Comparison of ENCODE assay signal across 9 cellular contexts in the genomic region with DNA sequence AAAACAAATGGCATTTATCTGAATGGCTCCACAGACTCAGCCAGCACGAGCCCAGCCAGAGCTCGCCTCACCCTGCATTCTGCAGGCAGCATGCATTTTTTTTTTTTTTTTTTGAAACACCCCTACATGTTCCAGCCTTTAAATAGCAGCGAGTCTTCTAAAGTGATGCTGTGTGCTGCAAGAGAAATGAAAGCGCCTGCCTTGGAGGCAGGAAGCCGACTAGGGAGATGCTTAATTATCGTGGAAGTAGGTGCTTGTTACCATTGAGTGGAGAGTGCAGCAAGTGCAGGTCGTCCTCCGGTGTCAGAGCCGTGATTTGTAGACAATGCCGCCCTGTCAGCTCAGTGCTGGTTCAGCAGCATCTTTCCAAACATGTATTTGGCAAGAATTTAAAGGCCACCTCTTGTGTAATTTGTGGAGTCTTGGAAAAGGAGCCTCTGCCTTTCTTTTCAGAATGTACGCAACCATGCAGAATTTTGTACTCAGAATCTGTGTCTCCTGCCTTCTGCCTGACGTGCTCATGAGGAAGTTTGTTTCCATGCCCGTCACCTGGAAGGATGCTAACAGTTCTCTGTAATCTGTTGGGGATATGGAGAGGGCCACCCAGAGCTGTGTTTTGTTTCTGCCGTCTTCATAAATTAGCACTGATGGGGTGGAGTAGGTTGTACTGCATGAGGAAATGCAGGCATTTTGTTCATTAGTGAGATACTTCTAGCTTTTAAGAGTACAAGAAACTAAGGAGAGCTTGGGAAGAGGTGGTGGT.
DNase-seq lines count a peak whose midpoint lies in the region.
"Had no signal": no experiment of that assay in that cellular context is flagged by ENCODE, and none has a peak within 500 bp of the region (broad histone marks: within the 10 kb centered on the region; RNA-seq: fewer than 3 reads in every experiment).

No MANE protein-coding gene starts in this region.

- H3K27me3 ChIP-seq in HAP-1 (ENCODE audit: low read depth) = no peaks in the 10 kb centered on the region
- no peaks in the 10 kb centered on the region for H3K27me3 ChIP-seq in subcutaneous abdominal adipose tissue (ENCODE audit: control insufficient read depth in 5 of 5, insufficient read depth in 4 of 5, low read length in 5 of 5)

- H3K27ac ChIP-seq in angular gyrus (ENCODE audit: low read depth, low read length) (peak overlapping the region; percentile 60), subcutaneous abdominal adipose tissue (ENCODE audit: low read depth, low read length) (no peak overlapping the region)

- in situ Hi-C loops in HAP-1 (cut with MboI; ENCODE audit: low sequenced_read_pairs) = no loop called here

- H3K4me1 ChIP-seq in HAP-1 (peaks cover 22% of the 10 kb centered on the region), subcutaneous abdominal adipose tissue (ENCODE audit: control insufficient read depth in 5 of 5, insufficient read depth in 5 of 5, low read length in 5 of 5) (peaks cover 0 to 9% (median 7%) of the 10 kb centered on the region in 5 donors)

- H3K9me3 ChIP-seq in HAP-1 = no peaks in the 10 kb centered on the region
- H3K9me3 ChIP-seq in subcutaneous abdominal adipose tissue (ENCODE audit: control insufficient read depth in 5 of 5, low read length in 5 of 5) = no peaks in the 10 kb centered on the region

- peak; percentile 26 to 52 for DNase-seq in HAP-1 (ENCODE audit: low spot score in 2 of 2)
- DNase-seq in inferior parietal cortex (ENCODE audit: extremely low spot score) = peak; percentile 61
- no peak for DNase-seq in NOMO-1 (lab: John Stamatoyannopoulos, UW; ENCODE audit: unreplicated experiment in 2 of 2)
- no peak for DNase-seq in NCI-H345 (lab: John Stamatoyannopoulos, UW)
- DNase-seq in NCI-H524 treated with DMSO at 0.1 percent for 48 hours (lab: John Stamatoyannopoulos, UW) = no peak
- DNase-seq in SW 1271 (lab: John Stamatoyannopoulos, UW) = no peak
- DNase-seq: Karpas-422 had no signal

- H3K36me3 ChIP-seq in HAP-1 (replicated peaks) (no peaks in the 10 kb centered on the region), subcutaneous abdominal adipose tissue (ENCODE audit: control insufficient read depth in 5 of 5, insufficient read depth in 5 of 5, low read length in 5 of 5) (no peaks in the 10 kb centered on the region)

- H3K9ac ChIP-seq in subcutaneous abdominal adipose tissue (ENCODE audit: low read length in 5 of 5) = peak overlapping the region in 2 of 5 donors; percentile 49

- H3K4me3 ChIP-seq in HAP-1 (no peak overlapping the region), subcutaneous abdominal adipose tissue (ENCODE audit: low read depth in 1 of 5, low read length in 5 of 5) (peak overlapping the region in 4 of 5 donors; percentile 39 to 61 (median 50))

Comparison
In these comparisons a context has a peak if more than half of its experiments do, and no peak if none do; other contexts are left out.
1. DNase-seq: peak in HAP-1 (2 of 2) and inferior parietal cortex (single experiment); none in NOMO-1 (0 of 2), NCI-H345 (single experiment), NCI-H524 treated with DMSO at 0.1 percent for 48 hours (single experiment) and SW 1271 (0 of 2).